ENCODE assay signal across 8 cellular contexts in genomic region chr1:6041432-6042062, GRCh38. TPM values are rescaled to one million over a fixed set of nuclear protein-coding genes. Genes with fewer than 3 reads are reported as not detected.
DNase-seq lines count a peak whose midpoint lies in the region; ATAC-seq, FAIRE-seq and TF ChIP-seq lines count a peak whose summit lies in the region.

No MANE protein-coding gene starts in this region.

- no peak overlapping the region for H3K4me3 ChIP-seq in CD8-positive, alpha-beta memory T cell (ENCODE audit: low read length)
- H3K4me3 ChIP-seq in kidney (ENCODE audit: low read length in 2 of 2) = no peak overlapping the region

- FAIRE-seq in kidney (lab: Jason Lieb, UNC) = no peak

- no peak for ATAC-seq in HG03521 (IDR thresholded peaks at IDR 0.05; ENCODE audit: unreplicated experiment)
- no peak for ATAC-seq in HG02678 (IDR thresholded peaks at IDR 0.05; ENCODE audit: unreplicated experiment)
- ATAC-seq in HG03469 (IDR thresholded peaks at IDR 0.05; ENCODE audit: unreplicated experiment) = no peak

- peaks cover 0 to 78% (median 17%) of the 10 kb centered on the region in 3 donors for H3K36me3 Mint-ChIP-seq in CD8-positive, alpha-beta memory T cell
- H3K36me3 Mint-ChIP-seq in activated naive CD8-positive, alpha-beta T cell treated with anti-CD3 and anti-CD28 coated beads for 36 hours = peaks cover 16% of the 10 kb centered on the region

- intact Hi-C loops in kidney (cut with DNase I) = no loop called here

- H3K27ac ChIP-seq in CD8-positive, alpha-beta memory T cell (ENCODE audit: low read depth, low read length) = no peak overlapping the region
- H3K27ac ChIP-seq in kidney (ENCODE audit: low read depth in 2 of 2, low read length in 2 of 2) = no peak overlapping the region

- CTCF ChIA-PET in CD8-positive, alpha-beta memory T cell (lab: Charles Lee) = no interaction called here

- peaks cover 14% of the 10 kb centered on the region for H3K4me1 ChIP-seq in CD8-positive, alpha-beta memory T cell (ENCODE audit: insufficient read depth, low read length)
- peaks cover 0 to 3% of the 10 kb centered on the region in 2 donors for H3K4me1 ChIP-seq in kidney (ENCODE audit: control insufficient read depth in 1 of 2, insufficient read depth in 1 of 2, low read depth in 1 of 2, low read length in 2 of 2)

- peak; percentile 43 for TF ChIP-seq CTCF in kidney (IDR thresholded peaks at IDR 0.05; ENCODE audit: borderline replicate concordance, extremely low read depth, insufficient read depth)

- H3K27me3 Mint-ChIP-seq in CD8-positive, alpha-beta memory T cell = no peaks in the 10 kb centered on the region
- H3K27me3 Mint-ChIP-seq in activated naive CD8-positive, alpha-beta T cell treated with anti-CD3 and anti-CD28 coated beads for 36 hours = no peaks in the 10 kb centered on the region

- no peak overlapping the region for H3K9ac ChIP-seq in kidney (ENCODE audit: low read length in 2 of 2)

- no peaks in the 10 kb centered on the region for H3K9me3 Mint-ChIP-seq in CD8-positive, alpha-beta memory T cell
- no peaks in the 10 kb centered on the region for H3K9me3 Mint-ChIP-seq in activated naive CD8-positive, alpha-beta T cell treated with anti-CD3 and anti-CD28 coated beads for 36 hours

- POLR2A ChIA-PET in CD8-positive, alpha-beta memory T cell (lab: Charles Lee) = no interaction called here

- H3K36me3 ChIP-seq in CD8-positive, alpha-beta memory T cell (ENCODE audit: insufficient read depth, low read length) = peaks cover 26% of the 10 kb centered on the region
- no peaks in the 10 kb centered on the region for H3K36me3 ChIP-seq in kidney (ENCODE audit: control insufficient read depth in 1 of 2, insufficient read depth in 2 of 2, low read length in 2 of 2)

- peaks cover 19 to 50% (median 27%) of the 10 kb centered on the region in 3 donors for H3K4me1 Mint-ChIP-seq in CD8-positive, alpha-beta memory T cell
- H3K4me1 Mint-ChIP-seq in activated naive CD8-positive, alpha-beta T cell treated with anti-CD3 and anti-CD28 coated beads for 36 hours = peaks cover 23% of the 10 kb centered on the region

- H3K9me3 ChIP-seq in CD8-positive, alpha-beta memory T cell (ENCODE audit: low read length) = no peaks in the 10 kb centered on the region
- H3K9me3 ChIP-seq in kidney (ENCODE audit: control insufficient read depth in 1 of 2, low read length in 2 of 2) = no peaks in the 10 kb centered on the region

- no peaks in the 10 kb centered on the region for H3K27me3 ChIP-seq in CD8-positive, alpha-beta memory T cell (ENCODE audit: insufficient read depth, low read length, poor library complexity, severe bottlenecking)

- DNase-seq in CD8-positive, alpha-beta memory T cell = peak in 3 of 5 donors; percentile 7 to 27 (median 16)
- DNase-seq in HT-29 (ENCODE audit: low spot score) (peak; percentile 30), kidney (no peak), mesenteric fat pad (ENCODE audit: low spot score) (no peak)
- peak; percentile 30 for DNase-seq in activated naive CD8-positive, alpha-beta T cell treated with anti-CD3 and anti-CD28 coated beads for 36 hours

- H3K4me3 Mint-ChIP-seq in CD8-positive, alpha-beta memory T cell = no peak overlapping the region
- no peak overlapping the region for H3K4me3 Mint-ChIP-seq in activated naive CD8-positive, alpha-beta T cell treated with anti-CD3 and anti-CD28 coated beads for 36 hours

- H3K27ac Mint-ChIP-seq in CD8-positive, alpha-beta memory T cell = peak overlapping the region in 1 of 8 donors; percentile 78
- no peak overlapping the region for H3K27ac Mint-ChIP-seq in activated naive CD8-positive, alpha-beta T cell treated with anti-CD3 and anti-CD28 coated beads for 36 hours

RNA-seq across cellular contexts. Expression of gene KCNAB2, which starts 4.1 kb away (rescaled TPM):
- 100 to 1,000 TPM; 171 TPM for total RNA-seq in CD8-positive, alpha-beta memory T cell
- 52.6 TPM for polyA plus RNA-seq in CD8-positive, alpha-beta memory T cell
- 3.9 and 4.7 TPM in 2 replicates for total RNA-seq in HT-29 (2014; rRNA removed; shearing (Covaris generic))
- total RNA-seq in activated naive CD8-positive, alpha-beta T cell treated with anti-CD3 and anti-CD28 coated beads for 36 hours = 100 to 1,000 TPM; 209 to 218 TPM
- 28.1 TPM for total RNA-seq in kidney
- 19.6 TPM for polyA plus RNA-seq in kidney (ENCODE audit: insufficient read depth, low read depth, low replicate concordance)
- total RNA-seq in mesenteric fat pad = 29.0 TPM

RNA-seq across cellular contexts. Expression of gene NPHP4, which starts 49.3 kb away (rescaled TPM):
- 10 to 100 TPM; 11.2 to 11.5 TPM for total RNA-seq in CD8-positive, alpha-beta memory T cell
- polyA plus RNA-seq in CD8-positive, alpha-beta memory T cell = 1.2 TPM
- total RNA-seq in HT-29 (2014; rRNA removed; shearing (Covaris generic)) = 11.0 and 15.8 TPM in 2 replicates
- total RNA-seq in activated naive CD8-positive, alpha-beta T cell treated with anti-CD3 and anti-CD28 coated beads for 36 hours = 10 to 100 TPM; 11.4 to 12.6 TPM
- total RNA-seq in kidney (16.1 TPM), mesenteric fat pad (37.6 TPM)
- 2.9 TPM for polyA plus RNA-seq in kidney (ENCODE audit: insufficient read depth, low read depth, low replicate concordance)

Comparison
In these comparisons a context has a peak if more than half of its experiments do, and no peak if none do; other contexts are left out.
1. DNase-seq: peak in CD8-positive, alpha-beta memory T cell (3 of 5), HT-29 (single experiment) and activated naive CD8-positive, alpha-beta T cell treated with anti-CD3 and anti-CD28 coated beads for 36 hours (single experiment); none in kidney (single experiment) and mesenteric fat pad (single experiment).